ENCODE assay signal across 9 cellular contexts in genomic region chr4:159178147-159178541, GRCh38.
DNase-seq lines count a peak whose midpoint lies in the region; ATAC-seq and TF ChIP-seq lines count a peak whose summit lies in the region.
"Had no signal": no experiment of that assay in that cellular context is flagged by ENCODE, and none has a peak within 500 bp of the region (broad histone marks: within the 10 kb centered on the region; RNA-seq: fewer than 3 reads in every experiment).

No MANE protein-coding gene starts in this region.

- H3K36me3 Mint-ChIP-seq in glutamatergic neuron (ENCODE audit: unreplicated experiment): no peaks in the 10 kb centered on the region

- no peak for TF ChIP-seq POLR2A in heart left ventricle (IDR thresholded peaks at IDR 0.05)

- H3K27me3 Mint-ChIP-seq in glutamatergic neuron (ENCODE audit: unreplicated experiment): peaks cover 2% of the 10 kb centered on the region

- no peaks in the 10 kb centered on the region for H3K36me3 ChIP-seq in heart left ventricle
- H3K36me3 ChIP-seq in adipocyte (ENCODE audit: control insufficient read depth, insufficient read depth, low read length, severe bottlenecking): no peaks in the 10 kb centered on the region
- no peaks in the 10 kb centered on the region for H3K36me3 ChIP-seq in upper lobe of right lung

- WGBS in heart left ventricle, 4 donors: 55 to 68% (median 63%) methylated on average over 2 of the region's 2 CpGs

- no peak for DNase-seq in heart left ventricle
- no peak for DNase-seq in cardiac septum (ENCODE audit: low spot score)
- peak; percentile 66 for DNase-seq in adipocyte (ENCODE audit: low read depth)
- DNase-seq in upper lobe of right lung: no peak
- no peak for DNase-seq in glutamatergic neuron
- no peak for DNase-seq in NCI-H2227 (lab: John Stamatoyannopoulos, UW; ENCODE audit: unreplicated experiment)
- DNase-seq: activated CD4-positive, alpha-beta memory T cell treated with anti-CD3 and anti-CD28 coated beads, Interleukin-2, amount 10 ng/mL, durations not matched to agents 7 days and 5 days had no signal

- peak overlapping the region; percentile 6 for H3K9ac ChIP-seq in adipocyte (ENCODE audit: low read length)

- peaks cover 24% of the 10 kb centered on the region for H3K4me1 Mint-ChIP-seq in glutamatergic neuron (ENCODE audit: low read depth, unreplicated experiment)

- intact Hi-C loops in heart left ventricle (cut with DNase I) (loop anchor here in 9 of 10 donors (5.0 to 10.0 kb wide), 11 partner anchors 73 to 456 kb away; partner anchors contain the start of genes PPID (in 6 of the 9) and RAPGEF2 (in 4 of the 9)), cardiac septum (cut with DNase I) (loop anchor here (2.0 to 10.0 kb wide), 2 partner anchors 23 to 267 kb away; no protein-coding TSS in a partner anchor), upper lobe of right lung (cut with DNase I) (no loop called here)

- H3K27me3 ChIP-seq in heart left ventricle: no peaks in the 10 kb centered on the region
- no peaks in the 10 kb centered on the region for H3K27me3 ChIP-seq in adipocyte (replicated peaks; ENCODE audit: control insufficient read depth, insufficient read depth, low read length)
- no peaks in the 10 kb centered on the region for H3K27me3 ChIP-seq in upper lobe of right lung

- no peak overlapping the region for H3K27ac Mint-ChIP-seq in glutamatergic neuron (ENCODE audit: unreplicated experiment)
- H3K27ac Mint-ChIP-seq: activated CD4-positive, alpha-beta memory T cell treated with anti-CD3 and anti-CD28 coated beads, Interleukin-2, amount 10 ng/mL, durations not matched to agents 7 days and 5 days had no signal

- TF ChIP-seq CTCF in heart left ventricle (IDR thresholded peaks at IDR 0.05) (no peak), upper lobe of right lung (IDR thresholded peaks at IDR 0.05) (no peak), glutamatergic neuron (IDR thresholded peaks at IDR 0.05; ENCODE audit: partially characterized antibody, unreplicated experiment) (no peak)

- ATAC-seq in heart left ventricle (peak in 1 of 4 donors; percentile 39), HG03520 (IDR thresholded peaks at IDR 0.05; ENCODE audit: unreplicated experiment) (peak; percentile 30), upper lobe of right lung (peak; percentile 71)
- ATAC-seq in activated CD4-positive, CD25-positive, alpha-beta regulatory T cell treated with anti-CD3 and anti-CD28 coated beads, Interleukin-2, amount 50 U/mL, for 24 hours: no peak

- H3K4me1 ChIP-seq in heart left ventricle: peaks cover 14 to 88% (median 76%) of the 10 kb centered on the region in 12 donors
- H3K4me1 ChIP-seq in adipocyte (ENCODE audit: control insufficient read depth, insufficient read depth, low read length): peaks cover 49% of the 10 kb centered on the region
- H3K4me1 ChIP-seq in upper lobe of right lung: peaks cover 57% of the 10 kb centered on the region

- no peak overlapping the region for H3K4me3 Mint-ChIP-seq in glutamatergic neuron (ENCODE audit: unreplicated experiment)
- H3K4me3 Mint-ChIP-seq: activated CD4-positive, alpha-beta memory T cell treated with anti-CD3 and anti-CD28 coated beads, Interleukin-2, amount 10 ng/mL, durations not matched to agents 7 days and 5 days had no signal

- no peaks in the 10 kb centered on the region for H3K9me3 ChIP-seq in heart left ventricle
- H3K9me3 ChIP-seq in adipocyte (ENCODE audit: control insufficient read depth, low read length): no peaks in the 10 kb centered on the region
- no peaks in the 10 kb centered on the region for H3K9me3 ChIP-seq in upper lobe of right lung

- H3K27ac ChIP-seq in heart left ventricle: peak overlapping the region in 10 of 12 donors; percentile 23 to 87 (median 69)
- H3K27ac ChIP-seq in upper lobe of right lung: peak overlapping the region; percentile 21

- H3K9me3 Mint-ChIP-seq in glutamatergic neuron (ENCODE audit: unreplicated experiment): peaks cover 2% of the 10 kb centered on the region
- H3K9me3 Mint-ChIP-seq: activated CD4-positive, alpha-beta memory T cell treated with anti-CD3 and anti-CD28 coated beads, Interleukin-2, amount 10 ng/mL, durations not matched to agents 7 days and 5 days had no signal

- H3K4me3 ChIP-seq in heart left ventricle (peak overlapping the region in 1 of 12 donors; percentile 23), adipocyte (ENCODE audit: low read length) (peak overlapping the region; percentile 54), upper lobe of right lung (peak overlapping the region; percentile 4)

Comparison
In these comparisons a context has a peak if more than half of its experiments do, and no peak if none do; other contexts are left out.
1. ATAC-seq: peak in HG03520 (single experiment) and upper lobe of right lung (single experiment); none in activated CD4-positive, CD25-positive, alpha-beta regulatory T cell treated with anti-CD3 and anti-CD28 coated beads, Interleukin-2, amount 50 U/mL, for 24 hours (0 of 2).